Comparison of ENCODE assay signal across 8 cellular contexts in genomic region chr12:85866929-85867776, GRCh38. TPM values are rescaled to one million over a fixed set of nuclear protein-coding genes. Genes with fewer than 3 reads are reported as not detected.
A peak's percentile ranks its signal among the peaks of the same experiment; 100 is the strongest.
DNase-seq lines count a peak whose midpoint lies in the region; ATAC-seq and TF ChIP-seq lines count a peak whose summit lies in the region.

No MANE protein-coding gene starts in this region.

- DNase-seq in Caco-2 (peak in 1 of 2 experiments; percentile 58), NCI-H1694 (lab: John Stamatoyannopoulos, UW) (peak; percentile 16), right cardiac atrium (no peak), smooth muscle cell of the brain vasculature (ENCODE audit: low read depth, low spot score) (peak; percentile 33)
- DNase-seq in activated naive CD8-positive, alpha-beta T cell treated with anti-CD3 and anti-CD28 coated beads, Interleukin-2, amount 50 U/mL, for 24 hours: peak; percentile 6
- no peak for DNase-seq in effector memory CD8-positive, alpha-beta T cell

- no peaks in the 10 kb centered on the region for H3K36me3 ChIP-seq in Caco-2 (ENCODE audit: control insufficient read depth, insufficient read depth, low read length)

- H3K36me3 Mint-ChIP-seq in Caco-2 (ENCODE audit: insufficient read depth, unreplicated experiment): no peaks in the 10 kb centered on the region
- no peaks in the 10 kb centered on the region for H3K36me3 Mint-ChIP-seq in activated naive CD8-positive, alpha-beta T cell treated with anti-CD3 and anti-CD28 coated beads, Interleukin-2, amount 50 U/mL, for 24 hours (ENCODE audit: low read depth)
- H3K36me3 Mint-ChIP-seq in effector memory CD8-positive, alpha-beta T cell (ENCODE audit: insufficient read depth): no peaks in the 10 kb centered on the region

- 29% methylated on average over 5 of the region's 5 CpGs for WGBS in right cardiac atrium

- CTCF ChIA-PET in Caco-2 (lab: Charles Lee): interaction anchor here (0.6 to 1.7 kb wide), 11 partner anchors 22 to 1848 kb away, joined by 3 to 15 read pairs (median 4); no protein-coding TSS in a partner anchor

- H3K27me3 Mint-ChIP-seq in Caco-2 (ENCODE audit: insufficient read depth, unreplicated experiment): peaks cover 10% of the 10 kb centered on the region
- no peaks in the 10 kb centered on the region for H3K27me3 Mint-ChIP-seq in activated naive CD8-positive, alpha-beta T cell treated with anti-CD3 and anti-CD28 coated beads, Interleukin-2, amount 50 U/mL, for 24 hours
- no peaks in the 10 kb centered on the region for H3K27me3 Mint-ChIP-seq in effector memory CD8-positive, alpha-beta T cell

- H3K4me1 ChIP-seq in Caco-2 (no peaks in the 10 kb centered on the region), right cardiac atrium (ENCODE audit: control insufficient read depth, insufficient read depth, low read length) (no peaks in the 10 kb centered on the region)

- TF ChIP-seq CTCF in Caco-2 (IDR thresholded peaks at IDR 0.05; ENCODE audit: insufficient read depth in 1 of 2, low read depth in 1 of 2, low read length in 1 of 2, severe bottlenecking in 1 of 2, unreplicated experiment in 1 of 2): peak; percentile 71 to 75

- H3K4me3 ChIP-seq in Caco-2 (ENCODE audit: low read depth, low read length) (no peak overlapping the region), right cardiac atrium (ENCODE audit: low read length) (no peak overlapping the region)

- no TSS peak for BruUV-seq in Caco-2 (replicated peaks; lab: Mats Ljungman, UMichigan)

- no peaks in the 10 kb centered on the region for H3K27me3 ChIP-seq in Caco-2 (replicated peaks; ENCODE audit: control insufficient read depth, insufficient read depth, low read length)
- H3K27me3 ChIP-seq in right cardiac atrium (ENCODE audit: control insufficient read depth, insufficient read depth): no peaks in the 10 kb centered on the region

- POLR2A ChIA-PET in Caco-2 (lab: Charles Lee): no interaction called here

- no peaks in the 10 kb centered on the region for H3K4me1 Mint-ChIP-seq in Caco-2 (ENCODE audit: low read depth, unreplicated experiment)
- H3K4me1 Mint-ChIP-seq in activated naive CD8-positive, alpha-beta T cell treated with anti-CD3 and anti-CD28 coated beads, Interleukin-2, amount 50 U/mL, for 24 hours: no peaks in the 10 kb centered on the region
- no peaks in the 10 kb centered on the region for H3K4me1 Mint-ChIP-seq in effector memory CD8-positive, alpha-beta T cell (ENCODE audit: low read depth in 2 of 2)

- intact Hi-C loops in Caco-2 (cut with micrococcal nuclease; ENCODE audit: unreplicated experiment): loop anchor here (1.0 to 10.0 kb wide), 5 partner anchors 112 to 399 kb away; no protein-coding TSS in a partner anchor
- intact Hi-C loops in right cardiac atrium (cut with DNase I): loop anchor here (5.0 to 10.0 kb wide), 3 partner anchors 290 to 385 kb away; no protein-coding TSS in a partner anchor

- H3K9me3 Mint-ChIP-seq in Caco-2 (ENCODE audit: unreplicated experiment): no peaks in the 10 kb centered on the region
- H3K9me3 Mint-ChIP-seq in activated naive CD8-positive, alpha-beta T cell treated with anti-CD3 and anti-CD28 coated beads, Interleukin-2, amount 50 U/mL, for 24 hours: no peaks in the 10 kb centered on the region
- peaks cover 8 to 13% of the 10 kb centered on the region in 2 donors for H3K9me3 Mint-ChIP-seq in effector memory CD8-positive, alpha-beta T cell

- H3K27ac Mint-ChIP-seq in Caco-2 (ENCODE audit: unreplicated experiment): no peak overlapping the region
- no peak overlapping the region for H3K27ac Mint-ChIP-seq in activated naive CD8-positive, alpha-beta T cell treated with anti-CD3 and anti-CD28 coated beads, Interleukin-2, amount 50 U/mL, for 24 hours
- no peak overlapping the region for H3K27ac Mint-ChIP-seq in effector memory CD8-positive, alpha-beta T cell

- H3K4me3 Mint-ChIP-seq in Caco-2 (ENCODE audit: unreplicated experiment): no peak overlapping the region
- no peak overlapping the region for H3K4me3 Mint-ChIP-seq in activated naive CD8-positive, alpha-beta T cell treated with anti-CD3 and anti-CD28 coated beads, Interleukin-2, amount 50 U/mL, for 24 hours
- no peak overlapping the region for H3K4me3 Mint-ChIP-seq in effector memory CD8-positive, alpha-beta T cell

- H3K27ac ChIP-seq in right cardiac atrium (ENCODE audit: low read length): no peak overlapping the region

- H3K9me3 ChIP-seq in Caco-2: no peaks in the 10 kb centered on the region
- H3K9me3 ChIP-seq in right cardiac atrium (ENCODE audit: control insufficient read depth, low read length): no peaks in the 10 kb centered on the region

- ATAC-seq in GM19023 (IDR thresholded peaks at IDR 0.05; ENCODE audit: unreplicated experiment) (peak; percentile 91), HG03060 (IDR thresholded peaks at IDR 0.05; ENCODE audit: low read depth, unreplicated experiment) (peak; percentile 94), right cardiac atrium (peak; percentile 84)
- ATAC-seq in activated naive CD8-positive, alpha-beta T cell treated with anti-CD3 and anti-CD28 coated beads, Interleukin-2, amount 50 U/mL, for 24 hours: peak; percentile 33
- no peak for ATAC-seq in effector memory CD8-positive, alpha-beta T cell (replicated peaks)

RNA-seq across cellular contexts. Expression of gene NTS, which starts 6.9 kb away (rescaled TPM):
- total RNA-seq in Caco-2 (2022) (0.58 TPM in 1 of 2 replicates, not detected in the other), right cardiac atrium (under 1 TPM in 1 of 4 donors, not detected in 3; 0.43 TPM)
- polyA plus RNA-seq in right cardiac atrium: 1.1 TPM

RNA-seq across cellular contexts. Expression of gene RASSF9, which starts 30.9 kb away (rescaled TPM):
- total RNA-seq in Caco-2 (2022) (0.20 and 0.35 TPM in 2 replicates), right cardiac atrium (1 to 10 TPM; 2.5 to 4.0 (median 3.1) TPM)
- polyA plus RNA-seq in right cardiac atrium: 0.95 TPM

Comparison
In these comparisons a context has a peak if more than half of its experiments do, and no peak if none do; other contexts are left out.
1. DNase-seq: peak in NCI-H1694 (single experiment), activated naive CD8-positive, alpha-beta T cell treated with anti-CD3 and anti-CD28 coated beads, Interleukin-2, amount 50 U/mL, for 24 hours (single experiment) and smooth muscle cell of the brain vasculature (single experiment); none in right cardiac atrium (0 of 3) and effector memory CD8-positive, alpha-beta T cell (0 of 3).